Comparison of ENCODE assay signal across 1 cellular context in genomic region chr4:185552254-185552653, GRCh38.
TF ChIP-seq lines count a peak whose summit lies in the region.

No MANE protein-coding gene starts in this region.

TF ChIP-seq in GM23338, 12 proteins besides CTCF, POLR2A, EP300 and RAD21 (continued from another document):
- TF ChIP-seq REST (IDR thresholded peaks at IDR 0.05; ENCODE audit: unreplicated experiment) (no peak), POLR2AphosphoS5 (IDR thresholded peaks at IDR 0.05; ENCODE audit: low read depth) (no peak), CREB1 (CRISPR knock-in tag; IDR thresholded peaks at IDR 0.05; ENCODE audit: low read depth) (no peak), EZH2 (IDR thresholded peaks at IDR 0.05; ENCODE audit: low read depth, unreplicated experiment) (no peak), JUNB (IDR thresholded peaks at IDR 0.05; ENCODE audit: unreplicated experiment) (no peak), ZNF331 (CRISPR knock-in tag; IDR thresholded peaks at IDR 0.05; ENCODE audit: low read depth) (no peak)
